16 cellular contexts compared by ENCODE assay signal in the genomic region with DNA sequence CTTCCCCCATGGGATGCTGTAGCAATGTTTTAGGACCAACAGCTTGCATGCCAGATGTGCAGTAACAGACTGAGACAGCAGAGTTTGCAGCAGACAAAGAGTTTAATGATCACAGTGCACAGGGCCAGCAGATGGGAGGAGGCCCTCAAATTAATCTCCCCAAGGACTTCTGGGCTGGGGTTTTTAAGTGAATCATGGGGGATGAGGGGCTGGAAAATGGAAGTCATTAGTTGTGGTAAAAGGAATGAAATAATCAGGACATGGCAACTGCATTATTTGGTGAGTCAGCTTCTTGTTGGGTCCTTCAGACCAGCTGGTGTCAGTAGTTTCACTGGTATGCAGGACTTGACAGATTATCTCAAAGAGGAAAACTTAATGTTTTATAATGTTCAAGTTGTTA. TPM values are rescaled to one million over a fixed set of nuclear protein-coding genes. Genes with fewer than 3 reads are reported as not detected.
DNase-seq lines count a peak whose midpoint lies in the region; ATAC-seq, FAIRE-seq and TF ChIP-seq lines count a peak whose summit lies in the region.
"Had no signal": no experiment of that assay in that cellular context is flagged by ENCODE, and none has a peak within 500 bp of the region (broad histone marks: within the 10 kb centered on the region; RNA-seq: fewer than 3 reads in every experiment).

No MANE protein-coding gene starts in this region.

- FAIRE-seq in K562 (lab: Jason Lieb, UNC) (no peak), D721Med (lab: Jason Lieb, UNC) (no peak)

- peaks cover 4% of the 10 kb centered on the region for H3K27me3 Mint-ChIP-seq in activated naive CD8-positive, alpha-beta T cell treated with anti-CD3 and anti-CD28 coated beads for 36 hours
- no peaks in the 10 kb centered on the region for H3K27me3 Mint-ChIP-seq in activated T-cell treated with anti-CD3 and anti-CD28 coated beads, Interleukin-2, amount 50 U/mL, for 72 hours (ENCODE audit: low read depth)

- H3K27me3 ChIP-seq in A673 (replicated peaks; ENCODE audit: insufficient read depth, low read depth, low read length, poor library complexity): no peaks in the 10 kb centered on the region
- H3K27me3 ChIP-seq in K562 (ENCODE audit: control insufficient read depth in 2 of 2, insufficient read depth in 2 of 2, low read length in 2 of 2): no peaks in the 10 kb centered on the region
- H3K27me3 ChIP-seq: ascending aorta, transverse colon had no signal

- H3K79me2 ChIP-seq in K562 (ENCODE audit: control insufficient read depth, insufficient read depth, low read length): no peaks in the 10 kb centered on the region

- TF ChIP-seq CTCF in A673 (conservative IDR thresholded peaks at IDR 0.05; ENCODE audit: low read depth, low read length) (no peak), K562 (IDR thresholded peaks at IDR 0.05 in 2 of 3, conservative IDR thresholded peaks at IDR 0.05 in 1 of 3; ENCODE audit: insufficient read depth in 2 of 3, low read depth in 1 of 3, low read length in 3 of 3) (no peak), D721Med (IDR thresholded peaks at IDR 0.05; ENCODE audit: insufficient read depth, missing control alignments) (no peak)

- no peak for TF ChIP-seq EP300 in K562 (IDR thresholded peaks at IDR 0.05; ENCODE audit: low read length)

- no peak overlapping the region; the same call in 1 of the 2 replicates for H2AFZ ChIP-seq in K562 (ENCODE audit: low read depth, low read length)

- no peaks in the 10 kb centered on the region for H3K9me1 ChIP-seq in K562 (ENCODE audit: control insufficient read depth, insufficient read depth, low read length)

- no peak overlapping the region for H3K27ac ChIP-seq in A673 (ENCODE audit: low read depth, low read length, poor library complexity, severe bottlenecking)
- no peak overlapping the region for H3K27ac ChIP-seq in K562 (ENCODE audit: extremely low read depth, low read depth, low read length)
- H3K27ac ChIP-seq: ascending aorta had no signal

- H3K4me3 ChIP-seq in A673 (ENCODE audit: low read depth, low read length, poor library complexity, severe bottlenecking) (no peak overlapping the region), K562 (no peak overlapping the region)
- H3K4me3 ChIP-seq: ascending aorta, skin epidermis, transverse colon had no signal

- no peak overlapping the region for H3K4me3 Mint-ChIP-seq in activated naive CD8-positive, alpha-beta T cell treated with anti-CD3 and anti-CD28 coated beads for 36 hours
- H3K4me3 Mint-ChIP-seq in activated T-cell treated with anti-CD3 and anti-CD28 coated beads, Interleukin-2, amount 50 U/mL, for 72 hours: no peak overlapping the region
- H3K4me3 Mint-ChIP-seq: activated T-cell treated with anti-CD3 and anti-CD28 coated beads, Interleukin-2, amount 50 U/mL, for 4 hours; endodermal cell had no signal

- no peaks in the 10 kb centered on the region for H3K9me3 Mint-ChIP-seq in activated naive CD8-positive, alpha-beta T cell treated with anti-CD3 and anti-CD28 coated beads for 36 hours
- no peaks in the 10 kb centered on the region for H3K9me3 Mint-ChIP-seq in activated T-cell treated with anti-CD3 and anti-CD28 coated beads, Interleukin-2, amount 50 U/mL, for 72 hours
- H3K9me3 Mint-ChIP-seq: activated T-cell treated with anti-CD3 and anti-CD28 coated beads, Interleukin-2, amount 50 U/mL, for 4 hours had no signal

- no peaks in the 10 kb centered on the region for H3K4me1 Mint-ChIP-seq in activated naive CD8-positive, alpha-beta T cell treated with anti-CD3 and anti-CD28 coated beads for 36 hours
- no peaks in the 10 kb centered on the region for H3K4me1 Mint-ChIP-seq in activated T-cell treated with anti-CD3 and anti-CD28 coated beads, Interleukin-2, amount 50 U/mL, for 72 hours (ENCODE audit: low read depth)
- H3K4me1 Mint-ChIP-seq: endodermal cell had no signal

- no peaks in the 10 kb centered on the region for H3K36me3 Mint-ChIP-seq in activated naive CD8-positive, alpha-beta T cell treated with anti-CD3 and anti-CD28 coated beads for 36 hours
- no peaks in the 10 kb centered on the region for H3K36me3 Mint-ChIP-seq in activated T-cell treated with anti-CD3 and anti-CD28 coated beads, Interleukin-2, amount 50 U/mL, for 72 hours (ENCODE audit: insufficient read depth in 2 of 2)

- H3K4me2 ChIP-seq in K562 (ENCODE audit: insufficient read depth, low read length): no peak overlapping the region

- no peak overlapping the region for H3K27ac Mint-ChIP-seq in activated naive CD8-positive, alpha-beta T cell treated with anti-CD3 and anti-CD28 coated beads for 36 hours
- H3K27ac Mint-ChIP-seq in activated T-cell treated with anti-CD3 and anti-CD28 coated beads, Interleukin-2, amount 50 U/mL, for 72 hours: no peak overlapping the region
- H3K27ac Mint-ChIP-seq: endodermal cell had no signal

- BruUV-seq in A673 (replicated peaks; lab: Mats Ljungman, UMichigan): no TSS peak
- no TSS peak for BruUV-seq in K562 (replicated peaks; lab: Mats Ljungman, UMichigan)

- TF ChIP-seq POLR2A in K562 (conservative IDR thresholded peaks at IDR 0.05): no peak

- no peaks in the 10 kb centered on the region for H3K36me3 ChIP-seq in A673 (ENCODE audit: insufficient read depth, low read length, poor library complexity, severe bottlenecking)
- H3K36me3 ChIP-seq in K562 (ENCODE audit: control insufficient read depth, insufficient read depth, low read length): no peaks in the 10 kb centered on the region
- H3K36me3 ChIP-seq: ascending aorta, transverse colon had no signal

- in situ Hi-C loops in K562 (cut with MboI): loop anchor here (25.0 kb wide), 1 partner anchor 1358 kb away; no protein-coding TSS in a partner anchor

- CTCF ChIA-PET in A673 (lab: Charles Lee): no interaction called here
- CTCF ChIA-PET in K562 (lab: Yijun Ruan, JAX; ENCODE audit: low intra/inter-chr PET ratio): no interaction called here

- no peak for ATAC-seq in K562
- no peak for ATAC-seq in activated T-cell treated with anti-CD3 and anti-CD28 coated beads, Interleukin-2, amount 50 U/mL, for 72 hours (replicated peaks in 1 of 2)
- ATAC-seq: activated CD4-positive, CD25-positive, alpha-beta regulatory T cell treated with anti-CD3 and anti-CD28 coated beads, Interleukin-2, amount 50 U/mL, for 24 hours; activated T-cell treated with anti-CD3 and anti-CD28 coated beads, Interleukin-2, amount 50 U/mL, for 4 hours had no signal

- intact Hi-C loops in A673 (cut with micrococcal nuclease; ENCODE audit: unreplicated experiment): no loop called here
- intact Hi-C loops in K562 (cut with micrococcal nuclease): no loop called here

- H4K20me1 ChIP-seq in K562 (replicated peaks; ENCODE audit: control insufficient read depth, insufficient read depth, low read length): no peaks in the 10 kb centered on the region

- no peak overlapping the region for H3K9ac ChIP-seq in K562 (ENCODE audit: insufficient read depth in 1 of 2, low read depth in 2 of 2, low read length in 2 of 2)

- no peaks in the 10 kb centered on the region for H3K4me1 ChIP-seq in A673 (ENCODE audit: insufficient read depth, low read length, poor library complexity, severe bottlenecking)
- peaks cover 0 to 13% of the 10 kb centered on the region in 2 experiments; a peak in 4 of 5 replicates for H3K4me1 ChIP-seq in K562 (replicated peaks in 1 of 2; ENCODE audit: control insufficient read depth in 2 of 2, insufficient read depth in 2 of 2, low read length in 2 of 2)

- no peaks in the 10 kb centered on the region for H3K9me3 ChIP-seq in A673 (ENCODE audit: low read depth, low read length, poor library complexity, severe bottlenecking)
- H3K9me3 ChIP-seq in K562 (replicated peaks; ENCODE audit: control insufficient read depth, insufficient read depth, low read depth, low read length): no peaks in the 10 kb centered on the region
- H3K9me3 ChIP-seq: ascending aorta, transverse colon had no signal

- peak; percentile 53 for DNase-seq in A673 (ENCODE audit: low spot score)
- DNase-seq in HS-5 (ENCODE audit: low read depth): peak; percentile 84
- DNase-seq in K562 (ENCODE audit: extremely low read depth in 1 of 4, low spot score in 3 of 4): no peak
- DNase-seq in iris pigment epithelial cell (ENCODE audit: low read depth): peak; percentile 76
- no peak for DNase-seq in LoVo (ENCODE audit: low spot score)
- DNase-seq in activated naive CD8-positive, alpha-beta T cell treated with anti-CD3 and anti-CD28 coated beads for 36 hours: no peak
- DNase-seq in D721Med (ENCODE audit: insufficient read length, low spot score): no peak
- no peak for DNase-seq in activated T-cell treated with anti-CD3 and anti-CD28 coated beads, Interleukin-2, amount 50 U/mL, for 72 hours
- DNase-seq: ACHN; activated T-cell treated with anti-CD3 and anti-CD28 coated beads, Interleukin-2, amount 50 U/mL, for 4 hours; endodermal cell; NCI-H510A treated with DMSO at 0.1 percent for 48 hours; transverse colon had no signal

- POLR2A ChIA-PET in A673 (lab: Charles Lee; ENCODE audit: low non-redundant PET) (no interaction called here), K562 (lab: Yijun Ruan, JAX) (interaction anchor here (1.1 kb wide), 1 partner anchor 12 kb away, joined by 4 read pairs; no protein-coding TSS in a partner anchor)

- TF ChIP-seq RAD21 in K562 (CRISPR knock-in tag; conservative IDR thresholded peaks at IDR 0.05 in 1 of 2, IDR thresholded peaks at IDR 0.05 in 1 of 2): no peak

TF ChIP-seq in K562, 482 proteins besides CTCF, POLR2A, EP300 and RAD21 (continues in another document):
- TF ChIP-seq FOSL1 (tag; conservative IDR thresholded peaks at IDR 0.05): peak; percentile 62
- peak; percentile 60 for TF ChIP-seq MAFG (tag; conservative IDR thresholded peaks at IDR 0.05)

RNA-seq across cellular contexts. Expression of gene NRBF2, which starts 12.6 kb away (rescaled TPM):
- 21.9 and 24.8 TPM in 2 replicates for total RNA-seq in A673 (2021)
- total RNA-seq in K562 (2011; cell fraction: chromatin; rRNA removed; ENCODE audit: low replicate concordance): 7.5 and 15.7 TPM in 2 replicates
- 7.6 and 9.2 TPM in 2 replicates for total RNA-seq in K562 (2011; cell fraction: nucleolus; rRNA removed)
- 6.8 and 7.9 TPM in 2 replicates for total RNA-seq in K562 (2011; cell fraction: nucleoplasm; rRNA removed)
- 20.2 and 20.8 TPM in 2 replicates for total RNA-seq in K562 (2014; rRNA removed)
- 29.7 and 34.1 TPM in 2 replicates for total RNA-seq in K562 (2014; rRNA removed; fragmentation: Illumina TruSeq; extraction: Trizol)
- total RNA-seq in K562 (2015; rRNA removed; fragmentation: Illumina TruSeq; extraction: Trizol): 30.5 and 32.1 TPM in 2 replicates
- 22.1 and 23.8 TPM in 2 replicates for total RNA-seq in K562 (2021)
- polyA plus RNA-seq in K562 (2011; rRNA removed): 26.5 and 30.5 TPM in 2 replicates
- polyA plus RNA-seq in K562 (2011; cell fraction: cytosol; rRNA removed): 8.0 and 11.5 TPM in 2 replicates
- polyA plus RNA-seq in K562 (2011; cell fraction: nucleus; rRNA removed): 5.8 and 9.5 TPM in 2 replicates
- polyA plus RNA-seq in K562 (2012): 25.5 and 27.5 TPM in 2 replicates
- polyA plus RNA-seq in K562 (2014; fragmentation: Illumina TruSeq; extraction: Trizol): 27.9 and 33.5 TPM in 2 replicates
- polyA plus RNA-seq in K562 (2014; fragmentation: Nextera tagmentation; extraction: Ambion mirVana): 10 to 100 TPM; 38.1 to 52.1 TPM
- 24.7 and 25.3 TPM in 2 replicates for polyA plus RNA-seq in K562 (2014; rRNA removed)
- 15.8 and 20.3 TPM in 2 replicates for polyA minus RNA-seq in K562 (2011; rRNA and poly(A)+ RNA removed)
- polyA minus RNA-seq in K562 (2011; cell fraction: cytosol; rRNA and poly(A)+ RNA removed): 8.4 and 12.0 TPM in 2 replicates
- 4.4 and 7.7 TPM in 2 replicates for polyA minus RNA-seq in K562 (2011; cell fraction: nucleus; rRNA and poly(A)+ RNA removed)
- total RNA-seq in activated naive CD8-positive, alpha-beta T cell treated with anti-CD3 and anti-CD28 coated beads for 36 hours: 10 to 100 TPM; 27.6 to 27.8 TPM
- 10 to 100 TPM; 26.3 to 30.1 TPM for total RNA-seq in activated T-cell treated with anti-CD3 and anti-CD28 coated beads, Interleukin-2, amount 50 U/mL, for 72 hours

Comparison
In these comparisons a context has a peak if more than half of its experiments do, and no peak if none do; other contexts are left out.
1. DNase-seq: peak in A673 (single experiment), HS-5 (single experiment) and iris pigment epithelial cell (single experiment); none in K562 (0 of 4), LoVo (single experiment), activated naive CD8-positive, alpha-beta T cell treated with anti-CD3 and anti-CD28 coated beads for 36 hours (single experiment), D721Med (single experiment) and activated T-cell treated with anti-CD3 and anti-CD28 coated beads, Interleukin-2, amount 50 U/mL, for 72 hours (0 of 2).